1 cellular context compared by ENCODE assay signal in the genomic region with DNA sequence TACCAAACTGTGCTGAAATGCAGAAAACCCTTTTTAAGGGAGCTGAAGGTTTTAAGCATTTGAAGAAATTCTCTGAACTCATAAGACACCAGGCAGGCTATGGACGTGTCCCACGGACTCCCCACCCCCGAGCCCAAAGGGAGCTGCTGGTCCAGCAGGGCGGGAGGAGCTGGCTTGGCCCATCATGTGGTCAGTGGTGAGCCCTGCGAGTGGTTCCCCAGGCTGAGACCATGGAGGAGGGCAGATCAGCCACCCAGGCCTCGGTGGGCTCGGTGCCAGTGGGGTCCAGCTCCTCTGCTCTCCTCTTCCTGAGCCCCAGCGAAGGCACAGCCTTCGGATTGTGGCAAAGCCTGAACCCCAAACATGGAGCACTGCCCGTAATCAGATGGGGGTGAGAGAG.
TF ChIP-seq lines count a peak whose summit lies in the region.

No MANE protein-coding gene starts in this region.

TF ChIP-seq in IMR-90, 13 proteins besides CTCF, POLR2A, EP300 and RAD21:
- TF ChIP-seq RFX5 (IDR thresholded peaks at IDR 0.05; ENCODE audit: low read depth, low read length), result no peak
- no peak for TF ChIP-seq MAFK (IDR thresholded peaks at IDR 0.05; ENCODE audit: low read depth, low read length)
- TF ChIP-seq CEBPB (IDR thresholded peaks at IDR 0.05; ENCODE audit: low read depth, low read length), result no peak
- no peak for TF ChIP-seq FOS (IDR thresholded peaks at IDR 0.05; ENCODE audit: low read depth, low read length)
- no peak for TF ChIP-seq CHD1 (IDR thresholded peaks at IDR 0.05; ENCODE audit: low read depth, low read length)
- TF ChIP-seq SMC3 (IDR thresholded peaks at IDR 0.05; ENCODE audit: low read depth, low read length), result no peak
TF ChIP-seq in IMR-90: peak in this region for 0.
